Comparison of ENCODE assay signal across 15 cellular contexts in the genomic region with DNA sequence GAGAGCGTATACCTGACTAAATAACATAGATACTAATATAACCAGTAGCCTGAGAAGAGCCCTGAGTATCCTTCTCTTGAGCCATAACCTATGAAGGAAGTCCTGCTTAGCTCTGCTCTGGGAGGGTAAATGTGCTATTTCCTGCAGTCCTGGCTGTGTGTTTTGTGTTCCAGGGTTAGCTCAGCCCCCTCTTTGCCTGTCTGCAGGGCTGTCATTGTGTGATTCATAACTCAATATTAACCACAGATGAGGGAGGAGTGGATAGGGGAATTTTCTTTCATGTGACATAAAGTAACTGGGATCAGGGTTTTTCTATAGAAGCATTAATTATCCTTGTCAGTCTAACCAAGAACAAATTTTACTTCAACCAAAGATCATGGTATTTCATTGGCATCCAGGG.
DNase-seq lines count a peak whose midpoint lies in the region; TF ChIP-seq lines count a peak whose summit lies in the region.
"Had no signal": no experiment of that assay in that cellular context is flagged by ENCODE, and none has a peak within 500 bp of the region (broad histone marks: within the 10 kb centered on the region; RNA-seq: fewer than 3 reads in every experiment).

No MANE protein-coding gene starts in this region.

- no peak overlapping the region for H2BK5ac ChIP-seq in H9 (ENCODE audit: insufficient read length, low read length)

- no peak overlapping the region for H3K18ac ChIP-seq in H9 (ENCODE audit: insufficient read length, low read depth, low read length)

- no peak overlapping the region for H3K56ac ChIP-seq in H9 (ENCODE audit: insufficient read length, low read depth, low read length)

- no peak overlapping the region for H3K4ac ChIP-seq in H9 (ENCODE audit: low read depth, low read length)

- H2BK120ac ChIP-seq in H9 (ENCODE audit: low read depth, low read length, poor library complexity, severe bottlenecking): no peak overlapping the region

- H3K27me3 Mint-ChIP-seq in H9 (ENCODE audit: low read depth): no peaks in the 10 kb centered on the region; the same call in 1 of the 2 replicates

- no peak overlapping the region for H2AK5ac ChIP-seq in H9 (ENCODE audit: insufficient read length, low read length)

- no peak overlapping the region for H3K4me3 Mint-ChIP-seq in H9

- H3K4me2 ChIP-seq in H9 (ENCODE audit: insufficient read depth, insufficient read length, low read length): no peak overlapping the region

- H2BK20ac ChIP-seq in H9 (ENCODE audit: low read depth, low read length, poor library complexity, severe bottlenecking): no peak overlapping the region

- H3K79me2 ChIP-seq in H9 (ENCODE audit: insufficient read depth, low read length): peaks cover 2% of the 10 kb centered on the region; the same call in 1 of the 2 replicates
- H3K79me2 ChIP-seq: parathyroid adenoma had no signal

- no peak overlapping the region for H4K91ac ChIP-seq in H9 (ENCODE audit: insufficient read length, low read depth, low read length)

- H4K20me1 ChIP-seq in H9 (ENCODE audit: control insufficient read depth, insufficient read depth, insufficient read length): no peaks in the 10 kb centered on the region

- no peak overlapping the region for H2BK15ac ChIP-seq in H9 (ENCODE audit: low read depth, low read length)

- TF ChIP-seq CTCF in cardiac fibroblast (IDR thresholded peaks at IDR 0.05; ENCODE audit: low read depth, low read length) (no peak), H9 (conservative IDR thresholded peaks at IDR 0.05) (no peak)

- no peaks in the 10 kb centered on the region; the same call in 1 of the 2 replicates for H3K4me1 ChIP-seq in H9 (ENCODE audit: insufficient read depth, low read length)
- H3K4me1 ChIP-seq: body of pancreas, parathyroid adenoma had no signal

- no peaks in the 10 kb centered on the region for H3K79me1 ChIP-seq in H9 (ENCODE audit: insufficient read depth, low read depth, low read length, poor library complexity, severe bottlenecking)

- no peaks in the 10 kb centered on the region for H3K27me3 ChIP-seq in H9 (ENCODE audit: insufficient read depth, low read length)
- H3K27me3 ChIP-seq: body of pancreas had no signal

- H3K23me2 ChIP-seq in H9 (ENCODE audit: insufficient read length, low read depth, low read length, poor library complexity, severe bottlenecking): no peaks in the 10 kb centered on the region

- no peak overlapping the region for H4K8ac ChIP-seq in H9 (replicated peaks; ENCODE audit: insufficient read length, low read depth, low read length)

- peak; percentile 35 for DNase-seq in AG08395 (ENCODE audit: low spot score)
- peak; percentile 72 for DNase-seq in LHCN-M2 (ENCODE audit: low read depth)
- peak; percentile 62 to 76 for DNase-seq in cardiac fibroblast (ENCODE audit: low read depth in 2 of 2)
- peak; percentile 69 for DNase-seq in kidney tubule cell (ENCODE audit: low spot score)
- no peak for DNase-seq in H9
- no peak for DNase-seq in KG1 (lab: John Stamatoyannopoulos, UW)
- no peak for DNase-seq in stimulated activated CD4-positive, alpha-beta T cell treated with anti-CD3 and anti-CD28 coated beads, Interleukin-1b, Interleukin-23, amount 100 ng/mL, for 48 hours
- no peak for DNase-seq in NCI-H2029 (lab: John Stamatoyannopoulos, UW)
- DNase-seq: activated CD4-positive, alpha-beta T cell treated with anti-CD3 and anti-CD28 coated beads, Interleukin-2, amount 50 U/mL, for 1 hour; body of pancreas; DMS79; NCI-H524; stimulated activated CD8-positive, alpha-beta memory T cell treated with anti-CD3 and anti-CD28 coated beads, Interleukin-4, amount 100 ng/mL, for 48 hours; T-helper 9 cell had no signal

- H3K27ac Mint-ChIP-seq in H9: peak overlapping the region in 1 of 3 experiments; percentile 88; a peak in 2 of 7 replicates

- WGBS in H9 (ENCODE audit: extremely low coverage, insufficient read length, low lambda C conversion rate): no CpG with 5 or more reads among the region's 1 CpG

- peaks cover under 1 to 16% of the 10 kb centered on the region in 2 experiments; a peak in 3 of 4 replicates for H3K4me1 Mint-ChIP-seq in H9

- H3K27ac ChIP-seq in H9 (ENCODE audit: insufficient read length, low read depth, low read length): no peak overlapping the region
- H3K27ac ChIP-seq: body of pancreas, parathyroid adenoma had no signal

- no peak overlapping the region for H2AFZ ChIP-seq in H9 (ENCODE audit: low read length)
- H2AFZ ChIP-seq: parathyroid adenoma had no signal

- no peak overlapping the region for H3K9ac ChIP-seq in H9 (ENCODE audit: extremely low read depth, insufficient read length, low read length)
- H3K9ac ChIP-seq: parathyroid adenoma had no signal

- H3K9me3 ChIP-seq in H9 (ENCODE audit: control insufficient read depth, low read depth, low read length): no peaks in the 10 kb centered on the region
- H3K9me3 ChIP-seq: body of pancreas had no signal

- no peak overlapping the region for H3K23ac ChIP-seq in H9 (ENCODE audit: insufficient read length, low read depth, low read length)

- H3K4me3 ChIP-seq in cardiac fibroblast (replicated peaks in 1 of 2; ENCODE audit: low read depth in 2 of 2, low read length in 2 of 2): no peak overlapping the region
- H3K4me3 ChIP-seq: body of pancreas had no signal

- no peaks in the 10 kb centered on the region for H3K36me3 Mint-ChIP-seq in H9 (ENCODE audit: insufficient read depth in 1 of 3, low read depth in 3 of 3)

- no peak overlapping the region for H3K14ac ChIP-seq in H9 (ENCODE audit: insufficient read depth, low read length)

- no peak overlapping the region for H2BK12ac ChIP-seq in H9 (ENCODE audit: insufficient read length, low read depth, low read length)

- no peak overlapping the region for H4K5ac ChIP-seq in H9 (ENCODE audit: insufficient read length, low read depth, low read length)

- no peaks in the 10 kb centered on the region for H3K9me3 Mint-ChIP-seq in H9

- H3T11ph ChIP-seq in H9 (ENCODE audit: low read length): no peak overlapping the region

Comparison
In these comparisons a context has a peak if more than half of its experiments do, and no peak if none do; other contexts are left out.
1. DNase-seq: peak in AG08395 (single experiment), LHCN-M2 (single experiment), cardiac fibroblast (2 of 2) and kidney tubule cell (single experiment); none in H9 (single experiment), KG1 (single experiment), stimulated activated CD4-positive, alpha-beta T cell treated with anti-CD3 and anti-CD28 coated beads, Interleukin-1b, Interleukin-23, amount 100 ng/mL, for 48 hours (single experiment) and NCI-H2029 (single experiment).